11 cellular contexts compared by ENCODE assay signal in genomic region chr5:176995896-176996767, GRCh38.
DNase-seq lines count a peak whose midpoint lies in the region; ATAC-seq and TF ChIP-seq lines count a peak whose summit lies in the region.
"Had no signal": no experiment of that assay in that cellular context is flagged by ENCODE, and none has a peak within 500 bp of the region (broad histone marks: within the 10 kb centered on the region; RNA-seq: fewer than 3 reads in every experiment).

No MANE protein-coding gene starts in this region.

- no peak overlapping the region for H3K4me3 ChIP-seq in AG04449 (ENCODE audit: low read depth, low read length)
- no peak overlapping the region for H3K4me3 ChIP-seq in effector memory CD4-positive, alpha-beta T cell (ENCODE audit: insufficient read depth, low read depth, low read length, poor library complexity, severe bottlenecking)
- H3K4me3 ChIP-seq: lower lobe of right lung had no signal

- H3K9me3 ChIP-seq in effector memory CD4-positive, alpha-beta T cell (ENCODE audit: control insufficient read depth, low read length) = no peaks in the 10 kb centered on the region

- POLR2A ChIA-PET in AG04449 (lab: Yijun Ruan, JAX) = no interaction called here

- no peaks in the 10 kb centered on the region for H3K27me3 ChIP-seq in effector memory CD4-positive, alpha-beta T cell (replicated peaks; ENCODE audit: control insufficient read depth, insufficient read depth, low read length, poor library complexity, severe bottlenecking)

- DNase-seq in AG04449 (ENCODE audit: low read depth, low spot score) = peak; percentile 51
- peak; percentile 59 for DNase-seq in MV-4-11 (lab: John Stamatoyannopoulos, UW)
- peak; percentile 56 for DNase-seq in fibroblast of gingiva (ENCODE audit: low read depth)
- no peak for DNase-seq in effector memory CD4-positive, alpha-beta T cell
- no peak for DNase-seq in NCI-H446 (lab: John Stamatoyannopoulos, UW)
- DNase-seq: activated gamma-delta T cell treated with Interleukin-2 at 50 U/mL for 16 hours, lower lobe of right lung, NCI-H1417 had no signal

- ATAC-seq in GM18502 (IDR thresholded peaks at IDR 0.05; ENCODE audit: poor library complexity, unreplicated experiment) = peak; percentile 50
- ATAC-seq in HG02870 (IDR thresholded peaks at IDR 0.05; ENCODE audit: unreplicated experiment) = no peak
- no peak for ATAC-seq in GM18873 (IDR thresholded peaks at IDR 0.05; ENCODE audit: low FRiP score, unreplicated experiment)

- H3K27ac ChIP-seq in effector memory CD4-positive, alpha-beta T cell (ENCODE audit: insufficient read depth, low read length, poor library complexity, severe bottlenecking) = no peak overlapping the region

- CTCF ChIA-PET in AG04449 (lab: Yijun Ruan, JAX) = interaction anchor here (1.0 to 1.9 kb wide), 4 partner anchors 10 to 24 kb away, joined by 3 to 13 read pairs (median 4); no protein-coding TSS in a partner anchor

- H3K36me3 ChIP-seq in effector memory CD4-positive, alpha-beta T cell (ENCODE audit: control insufficient read depth, insufficient read depth, low read length) = no peaks in the 10 kb centered on the region
- H3K36me3 ChIP-seq: lower lobe of right lung had no signal

- H3K4me1 ChIP-seq in effector memory CD4-positive, alpha-beta T cell (ENCODE audit: control insufficient read depth, insufficient read depth, low read length, poor library complexity, severe bottlenecking) = peaks cover 12% of the 10 kb centered on the region

- no peak for TF ChIP-seq CTCF in AG04449 (IDR thresholded peaks at IDR 0.05; ENCODE audit: insufficient read depth, low read length, missing control alignments)

Comparison
In these comparisons a context has a peak if more than half of its experiments do, and no peak if none do; other contexts are left out.
1. DNase-seq: peak in AG04449 (single experiment), MV-4-11 (single experiment) and fibroblast of gingiva (single experiment); none in effector memory CD4-positive, alpha-beta T cell (0 of 3) and NCI-H446 (0 of 2).